In genomic region chr3:184352149-184352785, GRCh38 we compare ENCODE assay signal across 25 cellular contexts. TPM values are rescaled to one million over a fixed set of nuclear protein-coding genes. Genes with fewer than 3 reads are reported as not detected.
A peak's percentile ranks its signal among the peaks of the same experiment; 100 is the strongest.
DNase-seq lines count a peak whose midpoint lies in the region; ATAC-seq, FAIRE-seq and TF ChIP-seq lines count a peak whose summit lies in the region.
"Had no signal": no experiment of that assay in that cellular context is flagged by ENCODE, and none has a peak within 500 bp of the region (broad histone marks: within the 10 kb centered on the region; RNA-seq: fewer than 3 reads in every experiment).

No MANE protein-coding gene starts in this region.

- no peaks in the 10 kb centered on the region for H3K27me3 ChIP-seq in A673 (replicated peaks; ENCODE audit: insufficient read depth, low read depth, low read length, poor library complexity)
- H3K27me3 ChIP-seq: esophagus squamous epithelium, right atrium auricular region, SJCRH30, suprapubic skin had no signal

- H3K9me3 ChIP-seq in A673 (ENCODE audit: low read depth, low read length, poor library complexity, severe bottlenecking) = no peaks in the 10 kb centered on the region
- H3K9me3 ChIP-seq: esophagus squamous epithelium, right atrium auricular region, SJCRH30, suprapubic skin had no signal

- TF ChIP-seq CTCF in A673 (conservative IDR thresholded peaks at IDR 0.05; ENCODE audit: low read depth, low read length) = no peak
- TF ChIP-seq CTCF in RWPE1 (conservative IDR thresholded peaks at IDR 0.05; ENCODE audit: low read depth) = no peak
- TF ChIP-seq CTCF in omental fat pad (IDR thresholded peaks at IDR 0.05) = no peak

- H3K36me3 ChIP-seq in A673 (ENCODE audit: insufficient read depth, low read length, poor library complexity, severe bottlenecking) = peaks cover 5% of the 10 kb centered on the region
- H3K36me3 ChIP-seq: right atrium auricular region, SJCRH30 had no signal

- H3K27ac ChIP-seq in A673 (ENCODE audit: low read depth, low read length, poor library complexity, severe bottlenecking) = peak overlapping the region; percentile 37
- peak overlapping the region; percentile 30 for H3K27ac ChIP-seq in RWPE1
- H3K27ac ChIP-seq: right atrium auricular region, SJCRH30, suprapubic skin, VCaP had no signal

- ATAC-seq in left colon = peak; percentile 90
- peak; percentile 43 for ATAC-seq in omental fat pad (ENCODE audit: low FRiP score)
- ATAC-seq: GM12878 had no signal

- FAIRE-seq in urothelium cell line (lab: Jason Lieb, UNC) = no peak
- FAIRE-seq: GM12878, GM19239 had no signal

- intact Hi-C loops in A673 (cut with micrococcal nuclease; ENCODE audit: unreplicated experiment) = no loop called here
- intact Hi-C loops in left colon (cut with DNase I, micrococcal nuclease) = no loop called here

- CTCF ChIA-PET in A673 (lab: Charles Lee) (no interaction called here), RWPE1 (lab: Yijun Ruan, JAX) (no interaction called here)

- no peak overlapping the region for H3K4me3 ChIP-seq in A673 (ENCODE audit: low read depth, low read length, poor library complexity, severe bottlenecking)
- H3K4me3 ChIP-seq: esophagus squamous epithelium, GM12878, right atrium auricular region, SJCRH30, suprapubic skin had no signal

- H3K4me1 ChIP-seq in A673 (ENCODE audit: insufficient read depth, low read length, poor library complexity, severe bottlenecking) = peaks cover 15% of the 10 kb centered on the region
- H3K4me1 ChIP-seq: right atrium auricular region had no signal

- no peak for DNase-seq in A673 (ENCODE audit: low spot score)
- DNase-seq in RWPE1 (ENCODE audit: low spot score) = no peak
- DNase-seq in left colon = peak; percentile 87 to 93
- DNase-seq in omental fat pad (ENCODE audit: low spot score) = no peak
- no peak for DNase-seq in urothelium cell line (ENCODE audit: low spot score)
- DNase-seq in activated T-cell treated with anti-CD3 and anti-CD28 coated beads for 4 hours = no peak
- DNase-seq in dedifferentiated amniotic fluid mesenchymal stem cell (ENCODE audit: extremely low spot score) = no peak
- DNase-seq in NCI-H526 (lab: John Stamatoyannopoulos, UW) = no peak
- DNase-seq: activated CD4-positive, alpha-beta T cell treated with anti-CD3 and anti-CD28 coated beads, Interleukin-2, amount 50 U/mL, for 48 hours; activated gamma-delta T cell treated with Interleukin-2 at 50 U/mL for 16 hours; CD4-positive, CD25-positive, alpha-beta regulatory T cell; effector CD8-positive, alpha-beta T cell; esophagus squamous epithelium; NCI-H1694; NCI-H2171 treated with DMSO at 0.1 percent for 48 hours; NCI-H82; nucleus accumbens; SJCRH30; stimulated activated CD4-positive, alpha-beta T cell treated with anti-CD3 and anti-CD28 coated beads, Interleukin-15, amount 100 ng/mL, for 24 hours had no signal

- POLR2A ChIA-PET in A673 (lab: Charles Lee; ENCODE audit: low non-redundant PET) = no interaction called here
- POLR2A ChIA-PET in RWPE1 (lab: Yijun Ruan, JAX; ENCODE audit: low non-redundant PET) = no interaction called here

- BruUV-seq in A673 (replicated peaks; lab: Mats Ljungman, UMichigan) = no TSS peak

RNA-seq across cellular contexts. Expression of gene CLCN2, which starts 9.1 kb away (rescaled TPM):
- 11.2 and 14.8 TPM in 2 replicates for total RNA-seq in A673 (2021)
- 10 to 100 TPM; 73.2 to 89.9 TPM for total RNA-seq in left colon
- 1 to 10 TPM; 2.1 to 8.4 (median 3.8) TPM for total RNA-seq in omental fat pad

RNA-seq across cellular contexts. Expression of gene POLR2H, which starts 9.2 kb away (rescaled TPM):
- 92.1 and 92.6 TPM in 2 replicates for total RNA-seq in A673 (2021)
- 10 to 100 TPM; 96.7 to 96.8 TPM for total RNA-seq in left colon
- 100 to 1,000 TPM in 1 of 4 donors, 10 to 100 TPM in 3; 63.9 to 110 (median 89.3) TPM for total RNA-seq in omental fat pad

RNA-seq across cellular contexts. Expression of gene FAM131A, which starts 14.9 kb away (rescaled TPM):
- 15.1 and 23.2 TPM in 2 replicates for total RNA-seq in A673 (2021)
- 10 to 100 TPM; 16.2 to 20.9 TPM for total RNA-seq in left colon
- total RNA-seq in omental fat pad = 10 to 100 TPM; 19.1 to 30.8 (median 25.9) TPM

RNA-seq across cellular contexts. Expression of gene THPO, which starts 25.7 kb away (rescaled TPM):
- total RNA-seq in A673 (2021) (not detected in 2 replicates), left colon (not detected), omental fat pad (1 to 10 TPM in 1 of 4 donors, under 1 TPM in 3; 0.36 to 1.3 (median 0.94) TPM)
- total RNA-seq: CD4-positive, CD25-positive, alpha-beta regulatory T cell; GM12878; T-helper 1 cell treated with Interleukin-12 subunit alpha and Interleukin-12 subunit beta and Interleukin-4 antibody, amounts not matched to agents 30 ng/mL and 1 ng/mL, for 36 hours had no signal

RNA-seq across cellular contexts. Expression of gene CHRD, which starts 27.6 kb away (rescaled TPM):
- 0.06 and 0.57 TPM in 2 replicates for total RNA-seq in A673 (2021)
- 1 to 10 TPM; 2.1 to 2.6 TPM for total RNA-seq in left colon
- 10 to 100 TPM in 1 of 4 donors, 1 to 10 TPM in 3; 5.8 to 12.2 (median 9.2) TPM for total RNA-seq in omental fat pad
- total RNA-seq: CD4-positive, CD25-positive, alpha-beta regulatory T cell; GM12878; T-helper 1 cell treated with Interleukin-12 subunit alpha and Interleukin-12 subunit beta and Interleukin-4 antibody, amounts not matched to agents 30 ng/mL and 1 ng/mL, for 36 hours had no signal

Comparison
In these comparisons a context has a peak if more than half of its experiments do, and no peak if none do; other contexts are left out.
1. DNase-seq: peak in left colon (2 of 2); none in A673 (single experiment), RWPE1 (single experiment), omental fat pad (single experiment), urothelium cell line (single experiment), activated T-cell treated with anti-CD3 and anti-CD28 coated beads for 4 hours (single experiment), dedifferentiated amniotic fluid mesenchymal stem cell (single experiment) and NCI-H526 (0 of 2).